8 cellular contexts compared by ENCODE assay signal in genomic region chr16:53952215-53953208, GRCh38.
DNase-seq lines count a peak whose midpoint lies in the region; ATAC-seq, FAIRE-seq and TF ChIP-seq lines count a peak whose summit lies in the region.

No MANE protein-coding gene starts in this region.

- H3K9me3 ChIP-seq in OCI-LY3 (ENCODE audit: insufficient read depth, low read length), result no peaks in the 10 kb centered on the region

- no peaks in the 10 kb centered on the region for H3K9me3 Mint-ChIP-seq in GM23338

- no peaks in the 10 kb centered on the region for H3K36me3 Mint-ChIP-seq in GM23338 (ENCODE audit: low read depth)

- H3K27me3 Mint-ChIP-seq in GM23338 (ENCODE audit: insufficient read depth, low read depth, poor library complexity), result no peaks in the 10 kb centered on the region

- H3K27me3 ChIP-seq in GM06990 (replicated peaks; ENCODE audit: control insufficient read depth, insufficient read depth, low read length) (no peaks in the 10 kb centered on the region), OCI-LY3 (ENCODE audit: low read depth, low read length) (no peaks in the 10 kb centered on the region), GM23338 (ENCODE audit: insufficient read depth) (no peaks in the 10 kb centered on the region)

- no peak overlapping the region for H3K27ac Mint-ChIP-seq in GM23338

- H3K4me1 ChIP-seq in OCI-LY3 (ENCODE audit: low read length) (peaks cover 7% of the 10 kb centered on the region), GM23338 (ENCODE audit: insufficient read depth) (no peaks in the 10 kb centered on the region)

- H3K9me2 ChIP-seq in GM23338 (ENCODE audit: insufficient read depth), result no peaks in the 10 kb centered on the region

- peak overlapping the region; percentile 13; the same call in 1 of the 2 replicates for H3K4me2 ChIP-seq in OCI-LY3 (ENCODE audit: low read length)
- no peak overlapping the region for H3K4me2 ChIP-seq in GM23338

- H3K4me3 ChIP-seq in GM06990 (replicated peaks; ENCODE audit: low read depth, low read length), result no peak overlapping the region
- no peak overlapping the region for H3K4me3 ChIP-seq in OCI-LY3 (ENCODE audit: low read length)
- H3K4me3 ChIP-seq in GM23338, result no peak overlapping the region

- TF ChIP-seq POLR2A in GM12892 (IDR thresholded peaks at IDR 0.05; ENCODE audit: low read depth, low read length), result no peak

- no peaks in the 10 kb centered on the region for H3F3A ChIP-seq in GM23338 (replicated peaks; ENCODE audit: low read depth)

- ATAC-seq in GM21786 (IDR thresholded peaks at IDR 0.05; ENCODE audit: unreplicated experiment), result peak; percentile 74
- ATAC-seq in GM23338, result no peak

- no peaks in the 10 kb centered on the region for H3K79me2 ChIP-seq in OCI-LY3 (ENCODE audit: low read length)
- no peaks in the 10 kb centered on the region for H3K79me2 ChIP-seq in GM23338 (replicated peaks; ENCODE audit: insufficient read depth)

- no peak overlapping the region for H3K27ac ChIP-seq in OCI-LY3 (ENCODE audit: low read length)
- H3K27ac ChIP-seq in GM23338 (ENCODE audit: low read depth), result no peak overlapping the region

- DNase-seq in GM06990 (ENCODE audit: extremely low read depth, insufficient read length) (peak; percentile 2), kidney tubule cell (ENCODE audit: low spot score) (peak; percentile 60), GM23338 (ENCODE audit: low spot score) (no peak), anterior cingulate cortex (lab: John Stamatoyannopoulos, UW) (no peak), GM12892 (ENCODE audit: insufficient read length) (no peak)
- DNase-seq in activated CD8-positive, alpha-beta memory T cell treated with anti-CD3 and anti-CD28 coated beads, Interleukin-2, amount 50 U/mL, for 4 hours, result no peak

- no peak overlapping the region for H2AFZ ChIP-seq in OCI-LY3 (ENCODE audit: low read depth, low read length)
- H2AFZ ChIP-seq in GM23338, result no peak overlapping the region

- TF ChIP-seq CTCF in GM06990 (IDR thresholded peaks at IDR 0.05; ENCODE audit: insufficient read depth, low read length, poor library complexity, severe bottlenecking) (no peak), OCI-LY3 (IDR thresholded peaks at IDR 0.05; ENCODE audit: low read depth, low read length) (no peak), GM23338 (conservative IDR thresholded peaks at IDR 0.05; ENCODE audit: low read depth in 2 of 2) (no peak)

- H3K4me1 Mint-ChIP-seq in GM23338, result no peaks in the 10 kb centered on the region; the same call in 2 of the 3 replicates

- FAIRE-seq in GM12892 (lab: Jason Lieb, UNC), result no peak

- no peaks in the 10 kb centered on the region; the same call in 1 of the 2 replicates for H4K20me1 ChIP-seq in OCI-LY3 (ENCODE audit: insufficient read depth, low read length)
- H4K20me1 ChIP-seq in GM23338 (replicated peaks; ENCODE audit: insufficient read depth), result peaks cover 4% of the 10 kb centered on the region; the same call in 1 of the 2 replicates

- no peak overlapping the region for H3K9ac ChIP-seq in OCI-LY3 (ENCODE audit: low read length)

- H3K4me3 Mint-ChIP-seq in GM23338, result no peak overlapping the region

- H3K36me3 ChIP-seq in GM06990 (ENCODE audit: control insufficient read depth, insufficient read depth, low read length), result no peaks in the 10 kb centered on the region
- no peaks in the 10 kb centered on the region for H3K36me3 ChIP-seq in OCI-LY3 (replicated peaks; ENCODE audit: low read depth, low read length)
- H3K36me3 ChIP-seq in GM23338 (ENCODE audit: insufficient read depth), result no peaks in the 10 kb centered on the region

TF ChIP-seq in GM23338, 12 proteins besides CTCF, POLR2A, EP300 and RAD21 (continues in another document):
- TF ChIP-seq ZNF331 (CRISPR knock-in tag; IDR thresholded peaks at IDR 0.05; ENCODE audit: low read depth) (no peak), POLR2AphosphoS5 (IDR thresholded peaks at IDR 0.05; ENCODE audit: low read depth) (no peak), REST (IDR thresholded peaks at IDR 0.05; ENCODE audit: unreplicated experiment) (no peak), STAT1 (IDR thresholded peaks at IDR 0.05; ENCODE audit: unreplicated experiment) (no peak), ETS1 (IDR thresholded peaks at IDR 0.05) (no peak), EZH2phosphoT487 (IDR thresholded peaks at IDR 0.05; ENCODE audit: unreplicated experiment) (no peak), ZNF114 (CRISPR knock-in tag; IDR thresholded peaks at IDR 0.05) (no peak)

Comparison
In these comparisons a context has a peak if more than half of its experiments do, and no peak if none do; other contexts are left out.
1. DNase-seq: peak in GM06990 (single experiment) and kidney tubule cell (single experiment); none in GM23338 (single experiment), anterior cingulate cortex (0 of 58), activated CD8-positive, alpha-beta memory T cell treated with anti-CD3 and anti-CD28 coated beads, Interleukin-2, amount 50 U/mL, for 4 hours (single experiment) and GM12892 (single experiment).